In genomic region chr12:131753757-131754156, GRCh38 we compare ENCODE assay signal across 3 cellular contexts.
TF ChIP-seq lines count a peak whose summit lies in the region.

No MANE protein-coding gene starts in this region.

TF ChIP-seq in GM23338, 12 proteins besides CTCF, POLR2A, EP300 and RAD21 (continues in another document):
- TF ChIP-seq REST (IDR thresholded peaks at IDR 0.05; ENCODE audit: unreplicated experiment) (no peak), ZNF331 (CRISPR knock-in tag; IDR thresholded peaks at IDR 0.05; ENCODE audit: low read depth) (no peak), EZH2 (IDR thresholded peaks at IDR 0.05; ENCODE audit: low read depth, unreplicated experiment) (no peak), EZH2phosphoT487 (IDR thresholded peaks at IDR 0.05; ENCODE audit: unreplicated experiment) (no peak)

TF ChIP-seq in K562, 482 proteins besides CTCF, POLR2A, EP300 and RAD21:
- TF ChIP-seq SLC30A9 (CRISPR knock-in tag; IDR thresholded peaks at IDR 0.05) (no peak), RBM17 (IDR thresholded peaks at IDR 0.05; ENCODE audit: borderline replicate concordance, low read depth, low read length) (no peak), ZNF324 (CRISPR knock-in tag; IDR thresholded peaks at IDR 0.05) (peak; percentile 53; the same call in 1 of the 2 replicates), MEF2D (tag; conservative IDR thresholded peaks at IDR 0.05; ENCODE audit: low read depth) (no peak), ASH1L (IDR thresholded peaks at IDR 0.05; ENCODE audit: borderline replicate concordance, low read depth, partially characterized antibody) (no peak)

TF ChIP-seq in HEK293T, 16 proteins besides CTCF, POLR2A, EP300 and RAD21:
- TF ChIP-seq FOXA1 (IDR thresholded peaks at IDR 0.05) (no peak), SP1 (IDR thresholded peaks at IDR 0.05) (no peak), SUZ12 (IDR thresholded peaks at IDR 0.05) (no peak), FOXM1 (IDR thresholded peaks at IDR 0.05; ENCODE audit: borderline replicate concordance) (no peak), ELF4 (IDR thresholded peaks at IDR 0.05) (no peak), CTBP1 (IDR thresholded peaks at IDR 0.05; ENCODE audit: borderline replicate concordance) (no peak), ARNT (IDR thresholded peaks at IDR 0.05) (no peak), NFRKB (IDR thresholded peaks at IDR 0.05) (no peak), L3MBTL2 (conservative IDR thresholded peaks at IDR 0.05) (no peak), FOXK2 (IDR thresholded peaks at IDR 0.05) (no peak), LEF1 (IDR thresholded peaks at IDR 0.05; ENCODE audit: borderline replicate concordance) (no peak), HDGF (IDR thresholded peaks at IDR 0.05; ENCODE audit: borderline replicate concordance) (no peak)
